In genomic region chr19:55165952-55166529, GRCh38 we compare ENCODE assay signal across 8 cellular contexts. TPM values are rescaled to one million over a fixed set of nuclear protein-coding genes. Genes with fewer than 3 reads are reported as not detected.
A peak's percentile ranks its signal among the peaks of the same experiment; 100 is the strongest.
DNase-seq lines count a peak whose midpoint lies in the region; ATAC-seq and TF ChIP-seq lines count a peak whose summit lies in the region.

No MANE protein-coding gene starts in this region.

- H3K27ac ChIP-seq in C4-2B, result peak overlapping the region; percentile 61; the same call in 1 of the 2 replicates

- TF ChIP-seq CTCF in C4-2B (conservative IDR thresholded peaks at IDR 0.05) (peak; percentile 91), chondrocyte (IDR thresholded peaks at IDR 0.05) (peak; percentile 89)

- peaks cover 9% of the 10 kb centered on the region for H3K4me1 Mint-ChIP-seq in T-helper 2 cell treated with Interferon-gamma antibody and Interleukin-4, amounts not matched to agents 5 μg/mL and 100 μg/mL, for 36 hours (ENCODE audit: low read depth)
- H3K4me1 Mint-ChIP-seq in chondrocyte (ENCODE audit: low read depth), result peaks cover 9% of the 10 kb centered on the region

- H3K4me3 Mint-ChIP-seq in T-helper 2 cell treated with Interferon-gamma antibody and Interleukin-4, amounts not matched to agents 5 μg/mL and 100 μg/mL, for 36 hours, result peak overlapping the region; percentile 85
- peak overlapping the region; percentile 96 for H3K4me3 Mint-ChIP-seq in chondrocyte (ENCODE audit: unreplicated experiment)

- no peaks in the 10 kb centered on the region for H3K36me3 Mint-ChIP-seq in T-helper 2 cell treated with Interferon-gamma antibody and Interleukin-4, amounts not matched to agents 5 μg/mL and 100 μg/mL, for 36 hours (ENCODE audit: low read depth)
- no peaks in the 10 kb centered on the region for H3K36me3 Mint-ChIP-seq in chondrocyte (ENCODE audit: low read depth)

- H3K9me3 Mint-ChIP-seq in T-helper 2 cell treated with Interferon-gamma antibody and Interleukin-4, amounts not matched to agents 5 μg/mL and 100 μg/mL, for 36 hours, result no peaks in the 10 kb centered on the region
- H3K9me3 Mint-ChIP-seq in chondrocyte (ENCODE audit: low read depth), result no peaks in the 10 kb centered on the region

- ATAC-seq in GM21526 (IDR thresholded peaks at IDR 0.05; ENCODE audit: low FRiP score, unreplicated experiment), result no peak

- peaks cover 47% of the 10 kb centered on the region for H3K27me3 Mint-ChIP-seq in T-helper 2 cell treated with Interferon-gamma antibody and Interleukin-4, amounts not matched to agents 5 μg/mL and 100 μg/mL, for 36 hours (ENCODE audit: low read depth)
- peaks cover 19% of the 10 kb centered on the region for H3K27me3 Mint-ChIP-seq in chondrocyte (ENCODE audit: low read depth)

- no peak overlapping the region for H3K27ac Mint-ChIP-seq in T-helper 2 cell treated with Interferon-gamma antibody and Interleukin-4, amounts not matched to agents 5 μg/mL and 100 μg/mL, for 36 hours
- H3K27ac Mint-ChIP-seq in chondrocyte (ENCODE audit: unreplicated experiment), result peak overlapping the region; percentile 92

- DNase-seq in H4 (ENCODE audit: low spot score) (peak; percentile 95), NCI-H2029 (lab: John Stamatoyannopoulos, UW) (peak; percentile 46), chondrocyte (ENCODE audit: low spot score) (no peak), kidney tubule cell (ENCODE audit: low spot score) (peak; percentile 84)
- peak; percentile 29 for DNase-seq in T-helper 2 cell treated with Interferon-gamma antibody and Interleukin-4, amounts not matched to agents 5 μg/mL and 100 μg/mL, for 36 hours (ENCODE audit: low spot score)
- peak; percentile 24 for DNase-seq in stimulated activated CD4-positive, alpha-beta T cell treated with anti-CD3 and anti-CD28 coated beads, Interleukin-2, amount 100 ng/mL, for 4 hours (ENCODE audit: low read depth)

RNA-seq across cellular contexts. Expression of gene DNAAF3, which starts 0.4 kb away (rescaled TPM):
- total RNA-seq in H4 (2014; rRNA removed; shearing (Covaris generic)), result 7.0 and 10.1 TPM in 2 replicates
- 0.90 to 2.2 TPM (median 1.3 TPM) in 3 replicates for total RNA-seq in chondrocyte

RNA-seq across cellular contexts. Expression of gene TNNI3, which starts 8.5 kb away (rescaled TPM):
- not detected in 2 replicates for total RNA-seq in H4 (2014; rRNA removed; shearing (Covaris generic))
- total RNA-seq in chondrocyte, result not detected in 3 replicates

RNA-seq across cellular contexts. Expression of gene SYT5, which starts 14.0 kb away (rescaled TPM):
- 0.62 TPM in 1 of 2 replicates, not detected in the other for total RNA-seq in H4 (2014; rRNA removed; shearing (Covaris generic))
- total RNA-seq in chondrocyte, result 0.80 TPM in 1 of 3 replicates, not detected in the others

RNA-seq across cellular contexts. Expression of gene TNNT1, which starts 17.0 kb away (rescaled TPM):
- total RNA-seq in H4 (2014; rRNA removed; shearing (Covaris generic)), result 300 and 334 TPM in 2 replicates
- 0.62 TPM in 1 of 3 replicates, not detected in the others for total RNA-seq in chondrocyte

RNA-seq across cellular contexts. Expression of gene PTPRH, which starts 43.3 kb away (rescaled TPM):
- total RNA-seq in H4 (2014; rRNA removed; shearing (Covaris generic)), result 3.8 and 5.5 TPM in 2 replicates
- 0.42 to 0.54 TPM in 2 of 3 replicates, not detected in the other for total RNA-seq in chondrocyte
